ENCODE assay signal across 10 cellular contexts in the genomic region with DNA sequence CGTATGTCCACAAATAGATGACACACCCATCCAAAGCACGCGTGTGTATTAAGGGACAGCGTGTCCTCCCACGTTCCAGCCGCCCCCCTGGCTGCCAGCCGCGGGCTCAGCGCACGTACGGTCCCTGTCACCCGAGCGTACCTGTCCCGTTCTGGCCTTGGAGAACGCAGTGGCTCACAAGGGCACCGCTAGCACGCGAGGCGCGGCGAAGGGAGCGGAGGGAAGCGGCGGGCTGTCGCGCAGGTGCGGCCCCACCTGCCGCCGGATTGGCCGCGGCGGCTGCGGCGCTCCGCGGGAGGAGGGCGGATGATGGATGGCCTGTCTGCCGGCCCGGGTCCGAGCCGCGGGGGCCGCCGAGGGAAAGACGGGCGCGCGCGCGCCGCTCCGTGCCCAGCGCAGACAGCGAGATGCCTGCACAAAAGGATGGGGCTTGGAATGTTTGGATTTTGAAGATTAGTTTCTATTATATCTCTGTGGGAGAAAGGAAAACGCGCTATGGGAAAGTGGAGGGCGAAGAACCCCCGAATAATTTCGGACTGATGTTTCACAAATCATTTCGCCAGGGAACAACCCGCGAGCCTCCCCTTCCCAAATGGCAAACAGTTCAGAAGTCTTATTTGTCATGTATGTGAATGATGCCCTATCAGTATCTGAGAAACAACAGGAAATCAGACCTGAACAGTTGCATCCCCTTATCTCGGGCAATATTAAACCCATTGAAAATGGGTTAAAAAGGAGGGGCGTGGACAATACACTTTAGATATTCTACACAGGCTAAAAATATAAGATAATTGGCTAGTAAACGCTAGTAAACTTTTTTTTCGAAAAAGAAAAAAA.
A peak's percentile ranks its signal among the peaks of the same experiment; 100 is the strongest.
DNase-seq lines count a peak whose midpoint lies in the region; ATAC-seq and TF ChIP-seq lines count a peak whose summit lies in the region.
"Had no signal": no experiment of that assay in that cellular context is flagged by ENCODE, and none has a peak within 500 bp of the region (broad histone marks: within the 10 kb centered on the region; RNA-seq: fewer than 3 reads in every experiment).

No MANE protein-coding gene starts in this region.

- H3K4me3 ChIP-seq in epithelial cell of proximal tubule (ENCODE audit: low read depth, low read length) = peak overlapping the region; percentile 32
- H3K4me3 ChIP-seq in upper lobe of right lung = peak overlapping the region; percentile 39

- peak overlapping the region; percentile 11 for H3K4me3 Mint-ChIP-seq in activated naive CD4-positive, alpha-beta T cell treated with anti-CD3 and anti-CD28 coated beads, Interleukin-2, amount 50 U/mL, for 24 hours
- no peak overlapping the region for H3K4me3 Mint-ChIP-seq in activated naive CD4-positive, alpha-beta T cell treated with anti-CD3 and anti-CD28 coated beads, Interleukin-2, amount 10 ng/mL, durations not matched to agents 7 days and 5 days
- peak overlapping the region; percentile 68 for H3K4me3 Mint-ChIP-seq in mesothelial cell of epicardium

- no peaks in the 10 kb centered on the region for H3K9me3 ChIP-seq in upper lobe of right lung

- CTCF ChIA-PET in activated naive CD4-positive, alpha-beta T cell treated with anti-CD3 and anti-CD28 coated beads, Interleukin-2, amount 10 ng/mL, durations not matched to agents 7 days and 5 days (lab: Charles Lee) = no interaction called here

- no peaks in the 10 kb centered on the region for H3K36me3 ChIP-seq in upper lobe of right lung

- H3K4me1 ChIP-seq in upper lobe of right lung = no peaks in the 10 kb centered on the region

- H3K36me3 Mint-ChIP-seq in activated naive CD4-positive, alpha-beta T cell treated with anti-CD3 and anti-CD28 coated beads, Interleukin-2, amount 50 U/mL, for 24 hours = no peaks in the 10 kb centered on the region
- no peaks in the 10 kb centered on the region for H3K36me3 Mint-ChIP-seq in activated naive CD4-positive, alpha-beta T cell treated with anti-CD3 and anti-CD28 coated beads, Interleukin-2, amount 10 ng/mL, durations not matched to agents 7 days and 5 days
- H3K36me3 Mint-ChIP-seq in mesothelial cell of epicardium = no peaks in the 10 kb centered on the region
- H3K36me3 Mint-ChIP-seq: CD4-positive, alpha-beta memory T cell had no signal

- ATAC-seq in upper lobe of right lung (peak; percentile 36), GM19467 (IDR thresholded peaks at IDR 0.05; ENCODE audit: unreplicated experiment) (no peak)
- ATAC-seq: stimulated activated naive CD8-positive, alpha-beta T cell treated with anti-CD3 and anti-CD28 coated beads, Interleukin-15, Interleukin-2, amounts not matched to agents 100 U/mL and 50 U/mL, for 24 hours had no signal

- peaks cover 27% of the 10 kb centered on the region for H3K27me3 Mint-ChIP-seq in activated naive CD4-positive, alpha-beta T cell treated with anti-CD3 and anti-CD28 coated beads, Interleukin-2, amount 50 U/mL, for 24 hours
- peaks cover 32% of the 10 kb centered on the region for H3K27me3 Mint-ChIP-seq in activated naive CD4-positive, alpha-beta T cell treated with anti-CD3 and anti-CD28 coated beads, Interleukin-2, amount 10 ng/mL, durations not matched to agents 7 days and 5 days
- H3K27me3 Mint-ChIP-seq in mesothelial cell of epicardium (ENCODE audit: low read depth) = peaks cover 11% of the 10 kb centered on the region

- H3K4me1 Mint-ChIP-seq in activated naive CD4-positive, alpha-beta T cell treated with anti-CD3 and anti-CD28 coated beads, Interleukin-2, amount 50 U/mL, for 24 hours = peaks cover 4% of the 10 kb centered on the region
- H3K4me1 Mint-ChIP-seq in activated naive CD4-positive, alpha-beta T cell treated with anti-CD3 and anti-CD28 coated beads, Interleukin-2, amount 10 ng/mL, durations not matched to agents 7 days and 5 days = peaks cover 4% of the 10 kb centered on the region
- H3K4me1 Mint-ChIP-seq in mesothelial cell of epicardium = peaks cover 17% of the 10 kb centered on the region

- peaks cover 13% of the 10 kb centered on the region for H3K27me3 ChIP-seq in upper lobe of right lung

- DNase-seq in activated naive CD4-positive, alpha-beta T cell treated with anti-CD3 and anti-CD28 coated beads, Interleukin-2, amount 10 ng/mL, durations not matched to agents 7 days and 5 days = no peak
- DNase-seq in epithelial cell of proximal tubule (ENCODE audit: low read depth) (no peak), mesothelial cell of epicardium (ENCODE audit: low spot score in 2 of 2, unreplicated experiment in 2 of 2) (peak in 1 of 2 experiments; percentile 50), upper lobe of right lung (no peak), NCI-H146 (lab: John Stamatoyannopoulos, UW) (no peak), SW 1271 (lab: John Stamatoyannopoulos, UW) (no peak)
- DNase-seq: CD4-positive, alpha-beta memory T cell; stimulated activated naive CD8-positive, alpha-beta T cell treated with anti-CD3 and anti-CD28 coated beads, Interleukin-15, Interleukin-2, amounts not matched to agents 100 U/mL and 50 U/mL, for 24 hours had no signal

- no peak overlapping the region for H3K27ac Mint-ChIP-seq in activated naive CD4-positive, alpha-beta T cell treated with anti-CD3 and anti-CD28 coated beads, Interleukin-2, amount 50 U/mL, for 24 hours
- H3K27ac Mint-ChIP-seq in activated naive CD4-positive, alpha-beta T cell treated with anti-CD3 and anti-CD28 coated beads, Interleukin-2, amount 10 ng/mL, durations not matched to agents 7 days and 5 days = no peak overlapping the region
- no peak overlapping the region for H3K27ac Mint-ChIP-seq in mesothelial cell of epicardium
- H3K27ac Mint-ChIP-seq: CD4-positive, alpha-beta memory T cell had no signal

- TF ChIP-seq CTCF in epithelial cell of proximal tubule (conservative IDR thresholded peaks at IDR 0.05; ENCODE audit: low read depth, low read length) = no peak
- TF ChIP-seq CTCF in mesothelial cell of epicardium (IDR thresholded peaks at IDR 0.05; ENCODE audit: unreplicated experiment) = no peak
- TF ChIP-seq CTCF in upper lobe of right lung (IDR thresholded peaks at IDR 0.05) = no peak

- no peaks in the 10 kb centered on the region for H3K9me3 Mint-ChIP-seq in activated naive CD4-positive, alpha-beta T cell treated with anti-CD3 and anti-CD28 coated beads, Interleukin-2, amount 50 U/mL, for 24 hours
- H3K9me3 Mint-ChIP-seq in activated naive CD4-positive, alpha-beta T cell treated with anti-CD3 and anti-CD28 coated beads, Interleukin-2, amount 10 ng/mL, durations not matched to agents 7 days and 5 days = no peaks in the 10 kb centered on the region
- no peaks in the 10 kb centered on the region for H3K9me3 Mint-ChIP-seq in mesothelial cell of epicardium

- peak overlapping the region; percentile 69 for H3K27ac ChIP-seq in upper lobe of right lung

- intact Hi-C loops in upper lobe of right lung (cut with DNase I) = no loop called here
